In genomic region chr17:81097943-81098308, GRCh38 we compare ENCODE assay signal across 9 cellular contexts.
DNase-seq lines count a peak whose midpoint lies in the region; ATAC-seq and TF ChIP-seq lines count a peak whose summit lies in the region.
"Had no signal": no experiment of that assay in that cellular context is flagged by ENCODE, and none has a peak within 500 bp of the region (broad histone marks: within the 10 kb centered on the region; RNA-seq: fewer than 3 reads in every experiment).

No MANE protein-coding gene starts in this region.

- peaks cover 16% of the 10 kb centered on the region for H3K36me3 Mint-ChIP-seq in effector memory CD8-positive, alpha-beta T cell (ENCODE audit: insufficient read depth)
- H3K36me3 Mint-ChIP-seq: activated naive CD4-positive, alpha-beta T cell treated with anti-CD3 and anti-CD28 coated beads, Interleukin-2, amount 10 ng/mL, durations not matched to agents 7 days and 5 days had no signal

- peaks cover 0 to 8% (median 0%) of the 10 kb centered on the region in 3 donors for H3K27me3 ChIP-seq in psoas muscle (ENCODE audit: insufficient read depth in 3 of 3, low read length in 2 of 3)

- no peaks in the 10 kb centered on the region for H3K9me3 ChIP-seq in psoas muscle

- H3K4me3 Mint-ChIP-seq in effector memory CD8-positive, alpha-beta T cell, result peak overlapping the region in 1 of 2 donors; percentile 83
- H3K4me3 Mint-ChIP-seq: activated naive CD4-positive, alpha-beta T cell treated with anti-CD3 and anti-CD28 coated beads, Interleukin-2, amount 10 ng/mL, durations not matched to agents 7 days and 5 days had no signal

- no peak for TF ChIP-seq CTCF in psoas muscle (IDR thresholded peaks at IDR 0.05)

- H3K27me3 Mint-ChIP-seq in effector memory CD8-positive, alpha-beta T cell, result no peaks in the 10 kb centered on the region

- H3K36me3 ChIP-seq in psoas muscle (ENCODE audit: insufficient read depth in 1 of 2, low read depth in 1 of 2), result no peaks in the 10 kb centered on the region

- DNase-seq in COLO668 (lab: John Stamatoyannopoulos, UW; ENCODE audit: unreplicated experiment) (peak; percentile 2), NCI-H226 (peak; percentile 62), psoas muscle (peak; percentile 46 to 69), NCI-H1417 treated with DMSO at 0.1 percent for 48 hours (lab: John Stamatoyannopoulos, UW) (no peak), NCI-H1694 treated with DMSO at 0.1 percent for 48 hours (lab: John Stamatoyannopoulos, UW) (no peak), C1 segment of cervical spinal cord (lab: John Stamatoyannopoulos, UW) (no peak)
- no peak for DNase-seq in effector memory CD8-positive, alpha-beta T cell

- no peak for ATAC-seq in effector memory CD8-positive, alpha-beta T cell (replicated peaks)
- ATAC-seq in psoas muscle (no peak), HG02870 (IDR thresholded peaks at IDR 0.05; ENCODE audit: unreplicated experiment) (no peak)

- no peaks in the 10 kb centered on the region for H3K9me3 Mint-ChIP-seq in effector memory CD8-positive, alpha-beta T cell
- H3K9me3 Mint-ChIP-seq: activated naive CD4-positive, alpha-beta T cell treated with anti-CD3 and anti-CD28 coated beads, Interleukin-2, amount 10 ng/mL, durations not matched to agents 7 days and 5 days had no signal

- peaks cover 28% of the 10 kb centered on the region for H3K4me1 ChIP-seq in psoas muscle

- intact Hi-C loops in psoas muscle (cut with DNase I), result loop anchor here (2.0 to 10.0 kb wide), 4 partner anchors 75 to 673 kb away; partner anchors contain the start of gene CHMP6 (in 1 of the 2)

- H3K4me3 ChIP-seq in psoas muscle, result peak overlapping the region; percentile 45

- peak overlapping the region; percentile 28 to 98 for H3K27ac Mint-ChIP-seq in effector memory CD8-positive, alpha-beta T cell
- H3K27ac Mint-ChIP-seq: activated naive CD4-positive, alpha-beta T cell treated with anti-CD3 and anti-CD28 coated beads, Interleukin-2, amount 10 ng/mL, durations not matched to agents 7 days and 5 days had no signal

- 62 to 74% (median 64%) methylated on average over 13 of the region's 13 CpGs for WGBS in psoas muscle, 3 donors

- no peak overlapping the region for H3K27ac ChIP-seq in psoas muscle

- peaks cover 32 to 47% of the 10 kb centered on the region in 2 donors for H3K4me1 Mint-ChIP-seq in effector memory CD8-positive, alpha-beta T cell (ENCODE audit: low read depth in 2 of 2)

Comparison
In these comparisons a context has a peak if more than half of its experiments do, and no peak if none do; other contexts are left out.
1. DNase-seq: peak in COLO668 (single experiment), NCI-H226 (single experiment) and psoas muscle (2 of 2); none in effector memory CD8-positive, alpha-beta T cell (0 of 3), NCI-H1417 treated with DMSO at 0.1 percent for 48 hours (single experiment), NCI-H1694 treated with DMSO at 0.1 percent for 48 hours (single experiment) and C1 segment of cervical spinal cord (0 of 14).